In the genomic region with DNA sequence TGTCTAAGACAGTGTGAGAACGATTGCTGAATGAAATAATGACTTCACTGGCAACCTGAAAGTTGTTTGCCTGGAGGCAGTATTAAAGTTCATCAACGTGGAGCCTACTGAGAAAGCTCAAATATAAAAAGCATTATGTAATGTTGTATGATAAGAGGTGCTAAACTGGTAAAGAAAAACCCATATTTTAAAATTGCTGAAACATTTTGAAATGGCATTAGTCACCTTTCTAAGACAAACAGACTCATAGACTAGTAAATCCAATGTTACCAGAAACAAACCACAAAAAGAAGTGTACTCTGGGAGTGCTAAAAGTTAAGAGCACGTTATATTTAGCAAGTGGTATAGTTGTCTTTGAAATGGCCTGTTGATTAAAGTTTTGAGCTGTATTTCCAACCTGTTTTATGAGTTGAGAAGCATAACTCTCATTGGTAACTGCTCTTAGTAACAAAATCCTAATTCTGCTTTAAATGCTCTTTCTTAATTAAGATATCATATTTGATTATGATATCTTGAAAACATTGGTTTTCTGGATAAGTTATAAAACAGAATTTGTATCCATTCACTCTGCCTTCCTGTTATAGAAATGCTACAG, we compare ENCODE assay signal across 18 cellular contexts.
DNase-seq lines count a peak whose midpoint lies in the region; FAIRE-seq and TF ChIP-seq lines count a peak whose summit lies in the region.
"Had no signal": no experiment of that assay in that cellular context is flagged by ENCODE, and none has a peak within 500 bp of the region (broad histone marks: within the 10 kb centered on the region; RNA-seq: fewer than 3 reads in every experiment).

No MANE protein-coding gene starts in this region.

- DNase-seq in AG20443 (ENCODE audit: low spot score), result peak; percentile 20
- peak; percentile 27 for DNase-seq in HTR-8/SVneo (ENCODE audit: insufficient read length, low spot score)
- DNase-seq in astrocyte of the spinal cord (ENCODE audit: low read depth, low spot score), result peak; percentile 40
- peak; percentile 31 for DNase-seq in kidney glomerular epithelial cell (lab: John Stamatoyannopoulos, UW)
- no peak for DNase-seq in inferior parietal cortex (ENCODE audit: extremely low spot score)
- no peak for DNase-seq in activated CD4-positive, CD25-positive, alpha-beta regulatory T cell treated with anti-CD3 and anti-CD28 coated beads, Interleukin-2, amount 50 U/mL, for 72 hours
- DNase-seq in nephron progenitor cell, result no peak
- DNase-seq in activated CD4-positive, alpha-beta T cell treated with anti-CD3 and anti-CD28 coated beads, Interleukin-2, amount 50 U/mL, for 48 hours, result no peak
- DNase-seq: activated CD8-positive, alpha-beta memory T cell treated with anti-CD3 and anti-CD28 coated beads for 24 hours; anterior cingulate cortex; gastrocnemius medialis; NCI-H1694; NCI-H510A; right lobe of liver; stimulated activated CD4-positive, alpha-beta T cell treated with anti-CD3 and anti-CD28 coated beads, Interleukin-4, amount 100 ng/mL, for 4 hours had no signal

- no peak overlapping the region for H3K4me3 Mint-ChIP-seq in nephron progenitor cell
- H3K4me3 Mint-ChIP-seq: activated T-helper 17 cell treated with anti-CD3 and anti-CD28 coated beads, Interleukin-2, amount 50 U/mL, for 72 hours had no signal

- peaks cover 31% of the 10 kb centered on the region for H3K36me3 Mint-ChIP-seq in nephron progenitor cell (ENCODE audit: low read depth)

- in situ Hi-C loops in astrocyte of the spinal cord (cut with HindIII; ENCODE audit: low sequenced_read_pairs), result no loop called here

- no peak for FAIRE-seq in HTR-8/SVneo (lab: Jason Lieb, UNC)
- FAIRE-seq: K562 had no signal

- H3K9me3 Mint-ChIP-seq in nephron progenitor cell, result peaks cover 26% of the 10 kb centered on the region
- H3K9me3 Mint-ChIP-seq: activated T-helper 17 cell treated with anti-CD3 and anti-CD28 coated beads, Interleukin-2, amount 50 U/mL, for 72 hours had no signal

- no peaks in the 10 kb centered on the region for H3K27me3 Mint-ChIP-seq in nephron progenitor cell (ENCODE audit: low read depth, poor library complexity)
- H3K27me3 Mint-ChIP-seq: activated T-helper 17 cell treated with anti-CD3 and anti-CD28 coated beads, Interleukin-2, amount 50 U/mL, for 72 hours had no signal

- H3K4me3 ChIP-seq in astrocyte of the spinal cord (ENCODE audit: low read depth, low read length), result no peak overlapping the region
- H3K4me3 ChIP-seq: gastrocnemius medialis, K562, right lobe of liver, tibial nerve had no signal

- no peak overlapping the region for H3K27ac Mint-ChIP-seq in nephron progenitor cell
- H3K27ac Mint-ChIP-seq: activated T-helper 17 cell treated with anti-CD3 and anti-CD28 coated beads, Interleukin-2, amount 50 U/mL, for 72 hours had no signal

- no peak for TF ChIP-seq CTCF in astrocyte of the spinal cord (IDR thresholded peaks at IDR 0.05; ENCODE audit: low read depth, low read length)
- TF ChIP-seq CTCF in nephron progenitor cell (IDR thresholded peaks at IDR 0.05), result no peak

- no peaks in the 10 kb centered on the region for H3K4me1 Mint-ChIP-seq in nephron progenitor cell
- H3K4me1 Mint-ChIP-seq: activated T-helper 17 cell treated with anti-CD3 and anti-CD28 coated beads, Interleukin-2, amount 50 U/mL, for 72 hours had no signal

Comparison
In these comparisons a context has a peak if more than half of its experiments do, and no peak if none do; other contexts are left out.
1. DNase-seq: peak in AG20443 (single experiment), HTR-8/SVneo (single experiment), astrocyte of the spinal cord (single experiment) and kidney glomerular epithelial cell (single experiment); none in inferior parietal cortex (single experiment), activated CD4-positive, CD25-positive, alpha-beta regulatory T cell treated with anti-CD3 and anti-CD28 coated beads, Interleukin-2, amount 50 U/mL, for 72 hours (single experiment), nephron progenitor cell (single experiment) and activated CD4-positive, alpha-beta T cell treated with anti-CD3 and anti-CD28 coated beads, Interleukin-2, amount 50 U/mL, for 48 hours (0 of 2).